ENCODE assay signal across 8 cellular contexts in genomic region chr2:172734711-172735645, GRCh38. TPM values are rescaled to one million over a fixed set of nuclear protein-coding genes. Genes with fewer than 3 reads are reported as not detected.
DNase-seq lines count a peak whose midpoint lies in the region; ATAC-seq, FAIRE-seq and TF ChIP-seq lines count a peak whose summit lies in the region.

No MANE protein-coding gene starts in this region.

- H3K36me3 ChIP-seq in ascending aorta (no peaks in the 10 kb centered on the region), right lobe of liver (no peaks in the 10 kb centered on the region), upper lobe of left lung (no peaks in the 10 kb centered on the region), kidney (ENCODE audit: control insufficient read depth in 1 of 2, insufficient read depth in 2 of 2, low read length in 2 of 2) (no peaks in the 10 kb centered on the region)

- H3K4me3 ChIP-seq in ascending aorta (peak overlapping the region; percentile 54 to 68), right lobe of liver (peak overlapping the region; percentile 64 to 67 (median 66)), upper lobe of left lung (peak overlapping the region in 3 of 4 donors; percentile 45 to 51 (median 48)), kidney (ENCODE audit: low read length in 2 of 2) (no peak overlapping the region)

- H3K27me3 ChIP-seq in ascending aorta (no peaks in the 10 kb centered on the region), right lobe of liver (no peaks in the 10 kb centered on the region), upper lobe of left lung (peaks cover 0 to 14% (median 6%) of the 10 kb centered on the region in 4 donors)

- DNase-seq in activated CD8-positive, alpha-beta memory T cell treated with anti-CD3 and anti-CD28 coated beads, Interleukin-2, amount 50 U/mL, for 48 hours = peak; percentile 62
- DNase-seq in activated CD8-positive, alpha-beta memory T cell treated with anti-CD3 and anti-CD28 coated beads for 24 hours = no peak
- DNase-seq in ascending aorta (ENCODE audit: low spot score in 2 of 2) = no peak
- no peak for DNase-seq in right lobe of liver
- peak in 1 of 2 donors; percentile 32 for DNase-seq in upper lobe of left lung
- no peak for DNase-seq in dedifferentiated amniotic fluid mesenchymal stem cell (ENCODE audit: extremely low spot score)
- DNase-seq in kidney = no peak
- no peak for DNase-seq in activated effector memory CD4-positive, alpha-beta T cell treated with anti-CD3 and anti-CD28 coated beads, Interleukin-2, amount 50 U/mL, for 16 hours

- WGBS in right lobe of liver (ENCODE audit: insufficient coverage, low coverage, low lambda C conversion rate, missing lambda C conversion rate) = 55% methylated on average over 9 of the region's 30 CpGs
- 45 to 54% methylated on average over 15 to 21 of the region's 30 CpGs for WGBS in upper lobe of left lung, 2 donors

- no peak overlapping the region for H3K9ac ChIP-seq in kidney (ENCODE audit: low read length in 2 of 2)

- H3K4me1 ChIP-seq in ascending aorta (peaks cover 0 to 3% of the 10 kb centered on the region in 2 donors), right lobe of liver (no peaks in the 10 kb centered on the region), upper lobe of left lung (peaks cover 4 to 14% (median 13%) of the 10 kb centered on the region in 4 donors), kidney (ENCODE audit: control insufficient read depth in 1 of 2, insufficient read depth in 1 of 2, low read depth in 1 of 2, low read length in 2 of 2) (no peaks in the 10 kb centered on the region)

- intact Hi-C loops in ascending aorta (cut with DNase I) = no loop called here
- intact Hi-C loops in right lobe of liver (cut with DNase I) = no loop called here
- intact Hi-C loops in kidney (cut with DNase I) = no loop called here

- no peak overlapping the region for H3K27ac ChIP-seq in ascending aorta
- no peak overlapping the region for H3K27ac ChIP-seq in right lobe of liver
- no peak overlapping the region for H3K27ac ChIP-seq in upper lobe of left lung
- no peak overlapping the region for H3K27ac ChIP-seq in kidney (ENCODE audit: low read depth in 2 of 2, low read length in 2 of 2)

- ATAC-seq in right lobe of liver (peak in 2 of 4 donors; percentile 34 to 40), upper lobe of left lung (ENCODE audit: low FRiP score in 2 of 2) (no peak)

- no peaks in the 10 kb centered on the region for H3K9me3 ChIP-seq in ascending aorta
- no peaks in the 10 kb centered on the region for H3K9me3 ChIP-seq in right lobe of liver
- no peaks in the 10 kb centered on the region for H3K9me3 ChIP-seq in upper lobe of left lung
- H3K9me3 ChIP-seq in kidney (ENCODE audit: control insufficient read depth in 1 of 2, low read length in 2 of 2) = no peaks in the 10 kb centered on the region

- no peak for FAIRE-seq in kidney (lab: Jason Lieb, UNC)

- no peak for TF ChIP-seq EP300 in upper lobe of left lung (IDR thresholded peaks at IDR 0.05)

- TF ChIP-seq CTCF in ascending aorta (IDR thresholded peaks at IDR 0.05) = no peak
- TF ChIP-seq CTCF in right lobe of liver (IDR thresholded peaks at IDR 0.05) = no peak
- TF ChIP-seq CTCF in upper lobe of left lung (IDR thresholded peaks at IDR 0.05) = no peak
- TF ChIP-seq CTCF in kidney (IDR thresholded peaks at IDR 0.05; ENCODE audit: borderline replicate concordance, extremely low read depth, insufficient read depth) = no peak

- TF ChIP-seq POLR2A in right lobe of liver (IDR thresholded peaks at IDR 0.05) (no peak), upper lobe of left lung (IDR thresholded peaks at IDR 0.05) (no peak)

RNA-seq across cellular contexts. Expression of gene RAPGEF4, which starts 0.7 kb away (rescaled TPM):
- total RNA-seq in ascending aorta (79.9 TPM), right lobe of liver (10 to 100 TPM in 4 of 6 experiments, 1 to 10 TPM in 2; 9.5 to 18.4 (median 14.7) TPM), upper lobe of left lung (10 to 100 TPM in 5 of 6 donors, 1 to 10 TPM in 1; 8.3 to 35.2 (median 17.4) TPM), kidney (13.6 TPM)
- 3.8 TPM for polyA plus RNA-seq in kidney (ENCODE audit: insufficient read depth, low read depth, low replicate concordance)

Comparison
In these comparisons a context has a peak if more than half of its experiments do, and no peak if none do; other contexts are left out.
1. H3K4me3 ChIP-seq: peak in ascending aorta (2 of 2), right lobe of liver (3 of 3) and upper lobe of left lung (3 of 4); none in kidney (0 of 2).